8 cellular contexts compared by ENCODE assay signal in the genomic region with DNA sequence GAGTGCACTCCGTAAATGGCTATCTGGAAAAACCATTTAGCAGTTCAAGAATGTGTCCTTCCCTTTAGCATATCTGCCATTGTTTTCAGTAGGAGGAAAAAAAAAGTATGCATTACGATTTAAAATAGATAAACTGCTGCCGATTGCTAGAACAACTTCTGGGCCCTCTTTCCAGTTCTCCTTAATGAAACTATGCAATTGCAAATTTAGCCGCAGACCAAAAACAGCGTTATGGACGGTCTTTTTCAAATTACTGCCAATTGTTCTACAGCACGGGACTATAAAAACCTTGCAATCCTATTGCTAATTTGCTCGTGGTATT. TPM values are rescaled to one million over a fixed set of nuclear protein-coding genes. Genes with fewer than 3 reads are reported as not detected.
A peak's percentile ranks its signal among the peaks of the same experiment; 100 is the strongest.
DNase-seq lines count a peak whose midpoint lies in the region; ATAC-seq and TF ChIP-seq lines count a peak whose summit lies in the region.

No MANE protein-coding gene starts in this region.

- peaks cover 6 to 16% (median 10%) of the 10 kb centered on the region in 3 donors for H3K4me1 Mint-ChIP-seq in IgD-negative memory B cell
- peaks cover 23% of the 10 kb centered on the region for H3K4me1 Mint-ChIP-seq in chondrocyte (ENCODE audit: low read depth)
- peaks cover 14 to 22% (median 19%) of the 10 kb centered on the region in 3 donors for H3K4me1 Mint-ChIP-seq in naive B cell

- peak overlapping the region; percentile 62 for H3K4me3 ChIP-seq in AG04450 (ENCODE audit: low read depth, low read length)

- TF ChIP-seq CTCF in AG04450 (IDR thresholded peaks at IDR 0.05; ENCODE audit: low read depth, low read length) (0 out of 2 replicates have a peak, but pooled peaks have one; percentile 4), chondrocyte (IDR thresholded peaks at IDR 0.05) (no peak)

- peak overlapping the region; percentile 99 for H3K27ac ChIP-seq in AG04450 (ENCODE audit: low read depth, low read length)

- H3K9me3 Mint-ChIP-seq in IgD-negative memory B cell (no peaks in the 10 kb centered on the region), chondrocyte (ENCODE audit: low read depth) (no peaks in the 10 kb centered on the region), naive B cell (no peaks in the 10 kb centered on the region)

- POLR2A ChIA-PET in AG04450 (lab: Yijun Ruan, JAX) = interaction anchor here (0.7 kb wide), 1 partner anchor 131 kb away, joined by 3 read pairs; no protein-coding TSS in a partner anchor

- no peaks in the 10 kb centered on the region; the same call in 1 of the 2 replicates for H3K9me3 ChIP-seq in AG04450 (ENCODE audit: control insufficient read depth, insufficient read depth, low read length)

- H3K27ac Mint-ChIP-seq in IgD-negative memory B cell = peak overlapping the region; percentile 91 to 100 (median 96)
- H3K27ac Mint-ChIP-seq in chondrocyte (ENCODE audit: unreplicated experiment) = peak overlapping the region; percentile 100
- peak overlapping the region; percentile 96 to 100 (median 100) for H3K27ac Mint-ChIP-seq in naive B cell

- H3K27me3 ChIP-seq in AG04450 (ENCODE audit: control insufficient read depth, insufficient read depth, low read length) = no peaks in the 10 kb centered on the region

- H3K27me3 Mint-ChIP-seq in IgD-negative memory B cell (no peaks in the 10 kb centered on the region), chondrocyte (ENCODE audit: low read depth) (no peaks in the 10 kb centered on the region), naive B cell (peaks cover 0 to 8% (median 0%) of the 10 kb centered on the region in 3 donors)

- no peak for ATAC-seq in naive B cell (ENCODE audit: low read depth in 2 of 2)

- H3K4me3 Mint-ChIP-seq in IgD-negative memory B cell (peak overlapping the region; percentile 87 to 99 (median 96)), chondrocyte (ENCODE audit: unreplicated experiment) (peak overlapping the region; percentile 83), naive B cell (peak overlapping the region; percentile 96 to 100 (median 99))

- H3K36me3 Mint-ChIP-seq in IgD-negative memory B cell (peaks cover 2% of the 10 kb centered on the region), chondrocyte (ENCODE audit: low read depth) (no peaks in the 10 kb centered on the region), naive B cell (peaks cover 0 to 8% of the 10 kb centered on the region in 2 donors)

- DNase-seq in AG04450 (ENCODE audit: low read depth, low spot score) = no peak
- DNase-seq in chondrocyte (ENCODE audit: low spot score) = no peak
- DNase-seq in naive B cell = no peak
- DNase-seq in NK-92 (lab: John Stamatoyannopoulos, UW; ENCODE audit: unreplicated experiment) = no peak
- no peak for DNase-seq in OCI-M2 (lab: John Stamatoyannopoulos, UW; ENCODE audit: unreplicated experiment)
- no peak for DNase-seq in NCI-H1694 (lab: John Stamatoyannopoulos, UW)
- no peak for DNase-seq in HCEC 1CT

- CTCF ChIA-PET in AG04450 (lab: Charles Lee) = interaction anchor here (1.2 kb wide), 1 partner anchor 369 kb away, joined by 4 read pairs; no protein-coding TSS in a partner anchor

RNA-seq across cellular contexts. Expression of a gene that starts 1.3 kb away (rescaled TPM):
- polyA plus RNA-seq in AG04450 (2011; rRNA removed) (77.7 and 105 TPM in 2 replicates), IgD-negative memory B cell (14.2 TPM), naive B cell (ENCODE audit: low read depth in 6 of 6) (10 to 100 TPM; 75.5 to 84.9 (median 81.8) TPM)
- polyA minus RNA-seq in AG04450 (2011; rRNA and poly(A)+ RNA removed) = 88.7 and 131 TPM in 2 replicates
- total RNA-seq in chondrocyte = 69.2 to 76.8 TPM (median 73.7 TPM) in 3 replicates
